2 cellular contexts compared by ENCODE assay signal in genomic region chr5:172636279-172637050, GRCh38.
TF ChIP-seq lines count a peak whose summit lies in the region.

No MANE protein-coding gene starts in this region.

TF ChIP-seq in HEK293, 187 proteins besides CTCF, POLR2A, EP300 and RAD21:
- TF ChIP-seq ZNF701 (tag by site-specific recombination; IDR thresholded peaks at IDR 0.05) (no peak), GLIS1 (tag by site-specific recombination; IDR thresholded peaks at IDR 0.05) (no peak), ZNF146 (tag by site-specific recombination; IDR thresholded peaks at IDR 0.05) (peak; percentile 90)

TF ChIP-seq in H1, 55 proteins besides CTCF, POLR2A, EP300 and RAD21:
- no peak for TF ChIP-seq RXRA (IDR thresholded peaks at IDR 0.05; ENCODE audit: insufficient read depth, low read depth, low read length)
- TF ChIP-seq SP1 (IDR thresholded peaks at IDR 0.05; ENCODE audit: low read depth, low read length) = no peak
- no peak for TF ChIP-seq RBBP5 (IDR thresholded peaks at IDR 0.05; ENCODE audit: borderline replicate concordance, low read depth, low read length)
- TF ChIP-seq YY1 (IDR thresholded peaks at IDR 0.05; ENCODE audit: low read depth, low read length) = no peak
- TF ChIP-seq POU5F1 (IDR thresholded peaks at IDR 0.05; ENCODE audit: low read depth, low read length) = no peak
- no peak for TF ChIP-seq CHD1 (IDR thresholded peaks at IDR 0.05; ENCODE audit: low read depth, low read length)
- TF ChIP-seq ZNF274 (IDR thresholded peaks at IDR 0.05; ENCODE audit: borderline replicate concordance, extremely low read depth, low read length) = no peak
- no peak for TF ChIP-seq GABPA (IDR thresholded peaks at IDR 0.05; ENCODE audit: borderline replicate concordance, insufficient read depth, low read length)
- no peak for TF ChIP-seq RFX5 (IDR thresholded peaks at IDR 0.05; ENCODE audit: borderline replicate concordance, low read depth, low read length)
- TF ChIP-seq ATF3 (IDR thresholded peaks at IDR 0.05; ENCODE audit: insufficient read depth, low read depth, low read length) = no peak
- TF ChIP-seq PHF8 (conservative IDR thresholded peaks at IDR 0.05; ENCODE audit: low read depth, low read length) = no peak
- no peak for TF ChIP-seq JUN (IDR thresholded peaks at IDR 0.05; ENCODE audit: low read depth, low read length)
- TF ChIP-seq POLR2AphosphoS5 (IDR thresholded peaks at IDR 0.05; ENCODE audit: low read depth, low read length) = no peak
- TF ChIP-seq TAF1 (IDR thresholded peaks at IDR 0.05; ENCODE audit: low read depth, low read length) = no peak
- TF ChIP-seq CEBPB (IDR thresholded peaks at IDR 0.05; ENCODE audit: low read depth, low read length) = no peak
- TF ChIP-seq EZH2 (IDR thresholded peaks at IDR 0.05; ENCODE audit: low read depth, low read length, severe bottlenecking) = no peak
- TF ChIP-seq FOSL1 (IDR thresholded peaks at IDR 0.05; ENCODE audit: insufficient read depth, low read depth, low read length) = no peak
- TF ChIP-seq SIX5 (IDR thresholded peaks at IDR 0.05; ENCODE audit: low read depth, low read length) = no peak
- no peak for TF ChIP-seq SRF (IDR thresholded peaks at IDR 0.05; ENCODE audit: low read depth, low read length)
- TF ChIP-seq SP4 (IDR thresholded peaks at IDR 0.05; ENCODE audit: low read length) = no peak
TF ChIP-seq in H1: peak in this region for 0.
